Comparison of ENCODE assay signal across 16 cellular contexts in genomic region chr21:39647476-39647875, GRCh38. TPM values are rescaled to one million over a fixed set of nuclear protein-coding genes. Genes with fewer than 3 reads are reported as not detected.
DNase-seq lines count a peak whose midpoint lies in the region; ATAC-seq and TF ChIP-seq lines count a peak whose summit lies in the region.
"Had no signal": no experiment of that assay in that cellular context is flagged by ENCODE, and none has a peak within 500 bp of the region (broad histone marks: within the 10 kb centered on the region; RNA-seq: fewer than 3 reads in every experiment).

No MANE protein-coding gene starts in this region.

- H3F3A ChIP-seq in PC-3 (ENCODE audit: low read length, unreplicated experiment), result no peaks in the 10 kb centered on the region

- CTCF ChIA-PET in PC-3 (lab: Charles Lee), result interaction anchor here (0.5 to 0.7 kb wide), 2 partner anchors 67 to 142 kb away, joined by 3 to 5 read pairs; no protein-coding TSS in a partner anchor

- ATAC-seq in PC-3, result peak; percentile 97
- no peak for ATAC-seq in HG02885 (IDR thresholded peaks at IDR 0.05; ENCODE audit: poor library complexity, unreplicated experiment)
- ATAC-seq: GM12878, SK-N-SH treated with all-trans-retinoic acid at 6 μM for 48 hours had no signal

- WGBS in adrenal gland, 4 donors, result 72 to 86% (median 84%) methylated on average over 5 to 6 of the region's 6 CpGs

- H3K27me3 ChIP-seq in PC-3 (ENCODE audit: low read length), result no peaks in the 10 kb centered on the region
- no peaks in the 10 kb centered on the region for H3K27me3 ChIP-seq in adrenal gland
- H3K27me3 ChIP-seq: BLaER1 had no signal

- no peaks in the 10 kb centered on the region for H3K79me2 ChIP-seq in PC-3 (ENCODE audit: low read length)

- H3K9me2 ChIP-seq in PC-3 (replicated peaks; ENCODE audit: low read length), result no peaks in the 10 kb centered on the region

- no peaks in the 10 kb centered on the region for H4K20me1 ChIP-seq in PC-3 (ENCODE audit: low read length)
- H4K20me1 ChIP-seq: BLaER1 had no signal

- H3K4me1 ChIP-seq in PC-3 (ENCODE audit: insufficient read depth, low read length) (peaks cover 13% of the 10 kb centered on the region), adrenal gland (replicated peaks in 1 of 2) (no peaks in the 10 kb centered on the region)
- H3K4me1 ChIP-seq: BLaER1 had no signal

- H3K4me3 ChIP-seq in PC-3 (ENCODE audit: low read length), result no peak overlapping the region
- H3K4me3 ChIP-seq in adrenal gland, result no peak overlapping the region
- H3K4me3 ChIP-seq: BLaER1, GM12878 had no signal

- POLR2A ChIA-PET in PC-3 (lab: Charles Lee; ENCODE audit: unreplicated experiment), result no interaction called here

- no TSS peak for BruUV-seq in PC-3 (replicated peaks; lab: Mats Ljungman, UMichigan)

- no peak overlapping the region for H2AFZ ChIP-seq in PC-3 (ENCODE audit: low read length)

- H3K9ac ChIP-seq in PC-3 (ENCODE audit: low read length), result no peak overlapping the region
- H3K9ac ChIP-seq: BLaER1 had no signal

- H3K27ac ChIP-seq in PC-3 (ENCODE audit: low read length), result no peak overlapping the region
- no peak overlapping the region for H3K27ac ChIP-seq in adrenal gland
- H3K27ac ChIP-seq: BLaER1, WERI-Rb-1 had no signal

- no peak for TF ChIP-seq POLR2A in adrenal gland (IDR thresholded peaks at IDR 0.05)

- no peaks in the 10 kb centered on the region for H3K9me3 ChIP-seq in PC-3 (ENCODE audit: low read length)
- no peaks in the 10 kb centered on the region for H3K9me3 ChIP-seq in adrenal gland (replicated peaks in 1 of 3)
- H3K9me3 ChIP-seq: BLaER1 had no signal

- no peak for TF ChIP-seq CTCF in PC-3 (conservative IDR thresholded peaks at IDR 0.05; ENCODE audit: low read depth, low read length)
- TF ChIP-seq CTCF in adrenal gland (IDR thresholded peaks at IDR 0.05), result no peak

- intact Hi-C loops in PC-3 (cut with micrococcal nuclease), result no loop called here
- intact Hi-C loops in adrenal gland (cut with DNase I), result no loop called here

- H3K36me3 ChIP-seq in PC-3 (ENCODE audit: low read depth, low read length) (no peaks in the 10 kb centered on the region), adrenal gland (replicated peaks in 1 of 2) (no peaks in the 10 kb centered on the region)
- H3K36me3 ChIP-seq: BLaER1, WERI-Rb-1 had no signal

- DNase-seq in GM04503 (ENCODE audit: low read depth) (peak; percentile 47), PC-3 (peak; percentile 79), dermis blood vessel endothelial cell (peak; percentile 9), non-pigmented ciliary epithelial cell (ENCODE audit: low read depth) (peak; percentile 81), adrenal gland (no peak), T-helper 9 cell (no peak)
- no peak for DNase-seq in activated CD4-positive, alpha-beta T cell treated with anti-CD3 and anti-CD28 coated beads for 48 hours
- DNase-seq: activated naive CD4-positive, alpha-beta T cell treated with Interleukin-2 at 50 U/mL for 16 hours; caudate nucleus; NCI-H2171 treated with DMSO at 0.1 percent for 48 hours; NK-92 treated with Interleukin-12 subunit alpha and Interleukin-12 subunit beta, amount 100 ng/mL, for 24 hours; WERI-Rb-1 had no signal

- H3K4me2 ChIP-seq in PC-3 (ENCODE audit: low read length), result peak overlapping the region; percentile 39
- H3K4me2 ChIP-seq: BLaER1 had no signal

RNA-seq across cellular contexts. Expression of gene B3GALT5, which starts 34.7 kb away (rescaled TPM):
- total RNA-seq in PC-3 (2014; rRNA removed) (0.58 and 1.5 TPM in 2 replicates), dermis blood vessel endothelial cell (under 0.01 and 0.05 TPM in 2 replicates), adrenal gland (under 1 TPM in 6 of 8 donors, not detected in 2; 0.08 to 0.60 (median 0.23) TPM)
- under 1 TPM; 0.07 to 0.56 (median 0.33) TPM for polyA plus RNA-seq in adrenal gland

Comparison
In these comparisons a context has a peak if more than half of its experiments do, and no peak if none do; other contexts are left out.
1. DNase-seq: peak in GM04503 (single experiment), PC-3 (single experiment), dermis blood vessel endothelial cell (single experiment) and non-pigmented ciliary epithelial cell (single experiment); none in adrenal gland (0 of 7), activated CD4-positive, alpha-beta T cell treated with anti-CD3 and anti-CD28 coated beads for 48 hours (single experiment) and T-helper 9 cell (single experiment).